29 cellular contexts compared by ENCODE assay signal in the genomic region with DNA sequence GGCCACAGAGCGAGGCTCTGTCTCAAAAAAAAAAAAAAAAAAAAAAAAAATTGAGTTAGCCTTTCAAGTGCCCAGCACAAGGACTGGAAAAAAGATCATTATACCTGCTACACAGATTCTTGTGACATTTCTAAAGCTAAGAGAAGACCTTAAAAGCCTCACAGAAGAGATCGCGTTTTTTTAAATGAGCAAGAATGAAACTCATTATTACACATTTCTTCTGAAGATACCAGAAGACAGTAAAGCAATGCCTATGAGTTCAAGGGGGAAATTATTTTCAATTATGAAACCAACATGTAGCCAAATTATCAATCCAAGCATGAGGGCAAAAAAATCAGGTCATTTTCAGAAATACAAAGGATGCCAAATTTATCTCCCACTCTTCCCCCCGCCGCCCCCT. TPM values are rescaled to one million over a fixed set of nuclear protein-coding genes. Genes with fewer than 3 reads are reported as not detected.
DNase-seq lines count a peak whose midpoint lies in the region; ATAC-seq and TF ChIP-seq lines count a peak whose summit lies in the region.
"Had no signal": no experiment of that assay in that cellular context is flagged by ENCODE, and none has a peak within 500 bp of the region (broad histone marks: within the 10 kb centered on the region; RNA-seq: fewer than 3 reads in every experiment).

No MANE protein-coding gene starts in this region.

- H3K36me3 ChIP-seq in cardiac muscle cell (peaks cover 36% of the 10 kb centered on the region), heart left ventricle (peaks cover 0 to 90% (median 76%) of the 10 kb centered on the region in 9 donors)

- no peaks in the 10 kb centered on the region for H3K9me3 Mint-ChIP-seq in effector memory CD8-positive, alpha-beta T cell
- H3K9me3 Mint-ChIP-seq: HFFc6; naive thymus-derived CD4-positive, alpha-beta T cell had no signal

- no peak overlapping the region for H3K4me3 Mint-ChIP-seq in effector memory CD8-positive, alpha-beta T cell
- H3K4me3 Mint-ChIP-seq: HFFc6; IgD-negative memory B cell; naive thymus-derived CD4-positive, alpha-beta T cell had no signal

- H3K4me1 ChIP-seq in cardiac muscle cell (ENCODE audit: low read depth): no peaks in the 10 kb centered on the region
- peaks cover 0 to 8% (median 0%) of the 10 kb centered on the region in 12 donors for H3K4me1 ChIP-seq in heart left ventricle
- H3K4me1 ChIP-seq: Peyer's patch had no signal

- no peak overlapping the region for H3K4me3 ChIP-seq in cardiac muscle cell
- H3K4me3 ChIP-seq in heart left ventricle: no peak overlapping the region
- H3K4me3 ChIP-seq: Peyer's patch, right lobe of liver, transverse colon had no signal

- peak overlapping the region; percentile 17 for H3K27ac ChIP-seq in cardiac muscle cell
- no peak overlapping the region for H3K27ac ChIP-seq in heart left ventricle
- H3K27ac ChIP-seq: 22Rv1, brain microvascular endothelial cell, C4-2B, Peyer's patch, right lobe of liver, transverse colon had no signal

- peak overlapping the region; percentile 63 to 65 for H3K27ac Mint-ChIP-seq in effector memory CD8-positive, alpha-beta T cell
- H3K27ac Mint-ChIP-seq: HFFc6, progenitor cell of endocrine pancreas had no signal

- peaks cover 71% of the 10 kb centered on the region for H3K36me3 Mint-ChIP-seq in effector memory CD8-positive, alpha-beta T cell (ENCODE audit: insufficient read depth)

- WGBS in heart left ventricle, 4 donors: 86 to 95% (median 93%) methylated on average over 5 of the region's 5 CpGs

- no peak for DNase-seq in activated CD4-positive, CD25-positive, alpha-beta regulatory T cell treated with anti-CD3 and anti-CD28 coated beads, Interleukin-2, amount 50 U/mL, for 72 hours
- no peak for DNase-seq in cardiac muscle cell (ENCODE audit: low read depth in 1 of 2, low spot score in 1 of 2)
- DNase-seq in heart left ventricle: no peak
- DNase-seq in effector memory CD8-positive, alpha-beta T cell: no peak
- DNase-seq in Kasumi-1 (lab: John Stamatoyannopoulos, UW): no peak
- no peak for DNase-seq in mesenteric fat pad (ENCODE audit: low spot score)
- DNase-seq: activated naive CD4-positive, alpha-beta T cell; amniotic stem cell; brain microvascular endothelial cell; Calu3; DMS79; GOT3; HFFc6; kidney glomerular epithelial cell; naive thymus-derived CD4-positive, alpha-beta T cell; NCI-H2107; NCI-H748 treated with DMSO at 0.1 percent for 48 hours; Peyer's patch; right lobe of liver; SHP77; stimulated activated CD4-positive, alpha-beta T cell treated with anti-CD3 and anti-CD28 coated beads, Interleukin-12 subunit alpha, Interleukin-12 subunit beta, amount 100 ng/mL, for 4 hours; stimulated activated CD4-positive, alpha-beta T cell treated with anti-CD3 and anti-CD28 coated beads, Interleukin-2, amount 100 ng/mL, for 48 hours; transverse colon had no signal

- no peak for TF ChIP-seq CTCF in cardiac muscle cell (IDR thresholded peaks at IDR 0.05; ENCODE audit: low read depth, low read length)
- TF ChIP-seq CTCF in heart left ventricle (IDR thresholded peaks at IDR 0.05): no peak

- H3K4me1 Mint-ChIP-seq in effector memory CD8-positive, alpha-beta T cell (ENCODE audit: low read depth in 2 of 2): peaks cover 8 to 15% of the 10 kb centered on the region in 2 donors

- H3K9me3 ChIP-seq in cardiac muscle cell (ENCODE audit: low read depth) (no peaks in the 10 kb centered on the region), heart left ventricle (no peaks in the 10 kb centered on the region)
- H3K9me3 ChIP-seq: Peyer's patch, right lobe of liver, transverse colon had no signal

- ATAC-seq in activated CD4-positive, CD25-positive, alpha-beta regulatory T cell treated with anti-CD3 and anti-CD28 coated beads, Interleukin-2, amount 50 U/mL, for 24 hours: peak; percentile 86 to 94
- ATAC-seq in heart left ventricle (no peak), GM21737 (IDR thresholded peaks at IDR 0.05; ENCODE audit: unreplicated experiment) (no peak)
- ATAC-seq in effector memory CD8-positive, alpha-beta T cell (replicated peaks): no peak
- ATAC-seq: naive thymus-derived CD4-positive, alpha-beta T cell; right lobe of liver had no signal

- intact Hi-C loops in heart left ventricle (cut with DNase I): no loop called here

- H3K27me3 ChIP-seq in cardiac muscle cell (no peaks in the 10 kb centered on the region), heart left ventricle (no peaks in the 10 kb centered on the region)
- H3K27me3 ChIP-seq: brain microvascular endothelial cell, right lobe of liver, transverse colon had no signal

- no peaks in the 10 kb centered on the region for H3K27me3 Mint-ChIP-seq in effector memory CD8-positive, alpha-beta T cell
- H3K27me3 Mint-ChIP-seq: IgD-negative memory B cell; naive thymus-derived CD4-positive, alpha-beta T cell; progenitor cell of endocrine pancreas had no signal

- TF ChIP-seq POLR2A in heart left ventricle (IDR thresholded peaks at IDR 0.05): no peak

RNA-seq across cellular contexts. Expression of gene MED13, which starts 56.8 kb away (rescaled TPM):
- total RNA-seq in cardiac muscle cell (12.5 and 26.9 TPM in 2 replicates), heart left ventricle (10 to 100 TPM; 23.3 to 59.1 (median 40.2) TPM), mesenteric fat pad (67.3 TPM)
- polyA plus RNA-seq in cardiac muscle cell (3.3 and 5.0 TPM in 2 replicates), heart left ventricle (1 to 10 TPM; 5.6 to 9.8 TPM)

Comparison
In these comparisons a context has a peak if more than half of its experiments do, and no peak if none do; other contexts are left out.
1. ATAC-seq: peak in activated CD4-positive, CD25-positive, alpha-beta regulatory T cell treated with anti-CD3 and anti-CD28 coated beads, Interleukin-2, amount 50 U/mL, for 24 hours (2 of 2); none in heart left ventricle (0 of 4), effector memory CD8-positive, alpha-beta T cell (single experiment) and GM21737 (single experiment).